Comparison of ENCODE assay signal across 17 cellular contexts in genomic region chr5:17127743-17128231, GRCh38.
DNase-seq lines count a peak whose midpoint lies in the region; TF ChIP-seq lines count a peak whose summit lies in the region.
"Had no signal": no experiment of that assay in that cellular context is flagged by ENCODE, and none has a peak within 500 bp of the region (broad histone marks: within the 10 kb centered on the region; RNA-seq: fewer than 3 reads in every experiment).

No MANE protein-coding gene starts in this region.

- CTCF ChIA-PET in CD8-positive, alpha-beta memory T cell (lab: Charles Lee), result no interaction called here

- H3K27me3 ChIP-seq in CD8-positive, alpha-beta memory T cell (ENCODE audit: insufficient read depth, low read length, poor library complexity, severe bottlenecking), result no peaks in the 10 kb centered on the region

- H3K4me3 Mint-ChIP-seq in CD8-positive, alpha-beta memory T cell, result no peak overlapping the region
- H3K4me3 Mint-ChIP-seq: activated naive CD4-positive, alpha-beta T cell treated with anti-CD3 and anti-CD28 coated beads, Interleukin-2, amount 10 ng/mL, durations not matched to agents 7 days and 5 days; mesothelial cell of epicardium had no signal

- POLR2A ChIA-PET in CD8-positive, alpha-beta memory T cell (lab: Charles Lee), result no interaction called here

- peak; percentile 79 for DNase-seq in A172 (ENCODE audit: low spot score)
- DNase-seq in HPDE6-E6E7 (ENCODE audit: extremely low spot score), result peak; percentile 88
- DNase-seq in amniotic stem cell (lab: John Stamatoyannopoulos, UW), result peak; percentile 68
- DNase-seq in foreskin fibroblast, result peak; percentile 64 to 85
- DNase-seq in NCI-H82 treated with DMSO at 0.1 percent for 48 hours (lab: John Stamatoyannopoulos, UW; ENCODE audit: unreplicated experiment), result no peak
- DNase-seq in NOMO-1 treated with dmso at 0.1 percent for 144 hours (lab: John Stamatoyannopoulos, UW; ENCODE audit: unreplicated experiment), result no peak
- no peak for DNase-seq in CD8-positive, alpha-beta memory T cell
- no peak for DNase-seq in erythroblast (lab: John Stamatoyannopoulos, UW)
- DNase-seq: activated CD4-positive, alpha-beta T cell treated with anti-CD3 and anti-CD28 coated beads, Interleukin-2, amount 50 U/mL, for 48 hours; activated naive CD4-positive, alpha-beta T cell treated with anti-CD3 and anti-CD28 coated beads, Interleukin-2, amount 10 ng/mL, durations not matched to agents 7 days and 5 days; GF-D8; hypothalamus; NCI-H1417; psoas muscle; substantia nigra had no signal

- no peaks in the 10 kb centered on the region for H3K9me3 ChIP-seq in CD8-positive, alpha-beta memory T cell (ENCODE audit: low read length)
- H3K9me3 ChIP-seq: psoas muscle had no signal

- H3K36me3 Mint-ChIP-seq in CD8-positive, alpha-beta memory T cell, result no peaks in the 10 kb centered on the region
- H3K36me3 Mint-ChIP-seq: activated naive CD4-positive, alpha-beta T cell treated with anti-CD3 and anti-CD28 coated beads, Interleukin-2, amount 10 ng/mL, durations not matched to agents 7 days and 5 days; mesothelial cell of epicardium had no signal

- TF ChIP-seq POLR2A in erythroblast (IDR thresholded peaks at IDR 0.05; ENCODE audit: low read length), result no peak

- H3K27ac ChIP-seq in CD8-positive, alpha-beta memory T cell (ENCODE audit: low read depth, low read length), result no peak overlapping the region
- H3K27ac ChIP-seq: HL-60, psoas muscle had no signal

- no peaks in the 10 kb centered on the region for H3K36me3 ChIP-seq in CD8-positive, alpha-beta memory T cell (ENCODE audit: insufficient read depth, low read length)

- peaks cover 0 to 9% (median 6%) of the 10 kb centered on the region in 5 donors for H3K9me3 Mint-ChIP-seq in CD8-positive, alpha-beta memory T cell
- H3K9me3 Mint-ChIP-seq: activated naive CD4-positive, alpha-beta T cell treated with anti-CD3 and anti-CD28 coated beads, Interleukin-2, amount 10 ng/mL, durations not matched to agents 7 days and 5 days had no signal

- no peak overlapping the region for H3K27ac Mint-ChIP-seq in CD8-positive, alpha-beta memory T cell
- H3K27ac Mint-ChIP-seq: activated naive CD4-positive, alpha-beta T cell treated with anti-CD3 and anti-CD28 coated beads, Interleukin-2, amount 10 ng/mL, durations not matched to agents 7 days and 5 days; mesothelial cell of epicardium had no signal

- H3K4me1 ChIP-seq in CD8-positive, alpha-beta memory T cell (ENCODE audit: insufficient read depth, low read length), result no peaks in the 10 kb centered on the region
- H3K4me1 ChIP-seq: psoas muscle had no signal

- peaks cover 0 to 2% of the 10 kb centered on the region in 2 donors for H3K27me3 Mint-ChIP-seq in CD8-positive, alpha-beta memory T cell

- TF ChIP-seq CTCF in foreskin fibroblast (IDR thresholded peaks at IDR 0.05; ENCODE audit: low read depth, low read length), result no peak

- no peak overlapping the region for H3K4me3 ChIP-seq in foreskin fibroblast (ENCODE audit: low read depth in 1 of 2, low read length in 2 of 2)
- no peak overlapping the region for H3K4me3 ChIP-seq in CD8-positive, alpha-beta memory T cell (ENCODE audit: low read length)
- H3K4me3 ChIP-seq: psoas muscle had no signal

- peaks cover 3 to 9% (median 4%) of the 10 kb centered on the region in 3 donors for H3K4me1 Mint-ChIP-seq in CD8-positive, alpha-beta memory T cell

Comparison
In these comparisons a context has a peak if more than half of its experiments do, and no peak if none do; other contexts are left out.
1. DNase-seq: peak in A172 (single experiment), HPDE6-E6E7 (single experiment), amniotic stem cell (single experiment) and foreskin fibroblast (2 of 2); none in NCI-H82 treated with DMSO at 0.1 percent for 48 hours (single experiment), NOMO-1 treated with dmso at 0.1 percent for 144 hours (single experiment), CD8-positive, alpha-beta memory T cell (0 of 5) and erythroblast (0 of 2).